ENCODE assay signal across 1 cellular context in genomic region chr1:109739738-109740614, GRCh38.
TF ChIP-seq lines count a peak whose summit lies in the region.

No MANE protein-coding gene starts in this region.

TF ChIP-seq in H1, 55 proteins besides CTCF, POLR2A, EP300 and RAD21:
- no peak for TF ChIP-seq SIRT6 (IDR thresholded peaks at IDR 0.05; ENCODE audit: low read length)
- TF ChIP-seq ASH2L (IDR thresholded peaks at IDR 0.05; ENCODE audit: low read length): peak; percentile 43
- TF ChIP-seq RBBP5 (IDR thresholded peaks at IDR 0.05; ENCODE audit: borderline replicate concordance, low read depth, low read length): 0 out of 2 replicates have a peak, but pooled peaks have one; percentile 54
- peak; percentile 88 for TF ChIP-seq MAX (IDR thresholded peaks at IDR 0.05)
- TF ChIP-seq SAP30 (IDR thresholded peaks at IDR 0.05; ENCODE audit: insufficient read depth, insufficient replicate concordance, low read length): no peak
- TF ChIP-seq POLR2AphosphoS5 (IDR thresholded peaks at IDR 0.05; ENCODE audit: low read depth, low read length): peak; percentile 62
- TF ChIP-seq E2F6 (IDR thresholded peaks at IDR 0.05): peak; percentile 58
- peak; percentile 97 for TF ChIP-seq TBP (IDR thresholded peaks at IDR 0.05; ENCODE audit: low read depth, low read length)
- TF ChIP-seq YY1 (IDR thresholded peaks at IDR 0.05; ENCODE audit: low read depth, low read length): no peak
- TF ChIP-seq EZH2 (IDR thresholded peaks at IDR 0.05; ENCODE audit: low read depth, low read length, severe bottlenecking): peak; percentile 52
- TF ChIP-seq KDM4A (IDR thresholded peaks at IDR 0.05; ENCODE audit: low read depth, low read length, severe bottlenecking): peak; percentile 97
- no peak for TF ChIP-seq GTF2F1 (IDR thresholded peaks at IDR 0.05; ENCODE audit: borderline replicate concordance, low read depth, low read length)
- TF ChIP-seq BRCA1 (IDR thresholded peaks at IDR 0.05; ENCODE audit: low read depth, low read length): no peak
- peak; percentile 34 for TF ChIP-seq PHF8 (conservative IDR thresholded peaks at IDR 0.05; ENCODE audit: low read depth, low read length)
- no peak for TF ChIP-seq CBX8 (IDR thresholded peaks at IDR 0.05; ENCODE audit: borderline replicate concordance, low read depth, low read length)
- peak; percentile 62 for TF ChIP-seq NRF1 (IDR thresholded peaks at IDR 0.05; ENCODE audit: low read depth, low read length)
- TF ChIP-seq SP4 (IDR thresholded peaks at IDR 0.05; ENCODE audit: low read length): peak; percentile 73; the same call in 1 of the 2 replicates
- TF ChIP-seq ATF2 (IDR thresholded peaks at IDR 0.05; ENCODE audit: low read length): no peak
- TF ChIP-seq SIN3A (conservative IDR thresholded peaks at IDR 0.05 in 1 of 2, IDR thresholded peaks at IDR 0.05 in 1 of 2; ENCODE audit: low read depth in 1 of 2, low read length in 2 of 2): peak in 1 of 2 experiments; percentile 62; a peak in 1 of 4 replicates
- peak; percentile 54; the same call in 1 of the 2 replicates for TF ChIP-seq SUZ12 (IDR thresholded peaks at IDR 0.05; ENCODE audit: low read length)
- TF ChIP-seq CHD7 (IDR thresholded peaks at IDR 0.05; ENCODE audit: insufficient replicate concordance, low read length): no peak
